ENCODE assay signal across 18 cellular contexts in the genomic region with DNA sequence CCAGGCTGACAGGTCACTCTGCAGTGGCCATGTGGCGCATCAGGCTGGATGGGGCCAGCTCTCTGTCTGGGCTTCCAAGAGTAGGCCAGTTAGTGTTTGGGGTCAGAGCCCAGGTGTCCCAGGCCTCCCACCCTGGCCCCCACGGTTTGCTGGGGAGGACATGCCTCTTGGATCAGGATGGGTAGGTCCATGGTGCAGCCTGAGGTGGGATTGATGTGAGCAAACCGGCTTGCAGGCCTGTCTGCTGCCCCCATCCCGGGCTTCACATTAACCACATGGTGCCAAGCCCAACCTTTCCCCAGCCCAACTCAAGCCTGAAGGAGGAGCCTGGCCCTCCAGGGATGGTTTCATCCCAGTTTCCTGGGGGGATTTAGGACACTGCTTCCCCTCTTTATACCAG. TPM values are rescaled to one million over a fixed set of nuclear protein-coding genes. Genes with fewer than 3 reads are reported as not detected.
DNase-seq lines count a peak whose midpoint lies in the region; ATAC-seq and TF ChIP-seq lines count a peak whose summit lies in the region.
"Had no signal": no experiment of that assay in that cellular context is flagged by ENCODE, and none has a peak within 500 bp of the region (broad histone marks: within the 10 kb centered on the region; RNA-seq: fewer than 3 reads in every experiment).

No MANE protein-coding gene starts in this region.

- H2AFZ ChIP-seq in mesenchymal stem cell (ENCODE audit: low read depth, low read length), result no peak overlapping the region

- no peak for TF ChIP-seq POLR2A in gastrocnemius medialis (IDR thresholded peaks at IDR 0.05)

- H3K4me1 ChIP-seq in mesenchymal stem cell (ENCODE audit: control insufficient read depth, insufficient read depth, low read depth, low read length) (peaks cover 16% of the 10 kb centered on the region), gastrocnemius medialis (peaks cover 17 to 39% of the 10 kb centered on the region in 2 donors)

- no peak overlapping the region for H3K9ac ChIP-seq in mesenchymal stem cell (ENCODE audit: low read length)

- H2BK12ac ChIP-seq in mesenchymal stem cell (ENCODE audit: low read length in 2 of 2), result no peak overlapping the region

- H2BK15ac ChIP-seq in mesenchymal stem cell (ENCODE audit: low read depth, poor library complexity, severe bottlenecking), result no peak overlapping the region

- H3K4me3 Mint-ChIP-seq in chondrocyte (ENCODE audit: unreplicated experiment), result no peak overlapping the region

- no peak overlapping the region for H4K8ac ChIP-seq in mesenchymal stem cell (ENCODE audit: low read length)

- TF ChIP-seq CTCF in chondrocyte (IDR thresholded peaks at IDR 0.05), result no peak
- no peak for TF ChIP-seq CTCF in gastrocnemius medialis (IDR thresholded peaks at IDR 0.05 in 4 of 5, conservative IDR thresholded peaks at IDR 0.05 in 1 of 5)

- no peak overlapping the region for H2BK5ac ChIP-seq in mesenchymal stem cell (ENCODE audit: low read depth, low read length, poor library complexity, severe bottlenecking)

- peaks cover 24% of the 10 kb centered on the region for H3K4me1 Mint-ChIP-seq in chondrocyte (ENCODE audit: low read depth)

- no peak overlapping the region for H3K27ac Mint-ChIP-seq in chondrocyte (ENCODE audit: unreplicated experiment)

- no peaks in the 10 kb centered on the region for H3K9me3 Mint-ChIP-seq in chondrocyte (ENCODE audit: low read depth)

- H3K79me1 ChIP-seq in mesenchymal stem cell (replicated peaks; ENCODE audit: low read length, poor library complexity, severe bottlenecking), result peaks cover 6% of the 10 kb centered on the region

- intact Hi-C loops in gastrocnemius medialis (cut with DNase I; ENCODE audit: low total_unique reads), result no loop called here

- no peak overlapping the region for H3K4me2 ChIP-seq in mesenchymal stem cell (ENCODE audit: low read length, poor library complexity, severe bottlenecking)

- no peaks in the 10 kb centered on the region for H3K36me3 Mint-ChIP-seq in chondrocyte (ENCODE audit: low read depth)

- DNase-seq in ELF-1 (ENCODE audit: low read depth, low spot score), result peak; percentile 67
- peak; percentile 63 for DNase-seq in chondrocyte (ENCODE audit: low spot score)
- DNase-seq in mesenchymal stem cell, result no peak
- DNase-seq in gastrocnemius medialis, result no peak
- DNase-seq in NCI-H2196 (lab: John Stamatoyannopoulos, UW; ENCODE audit: unreplicated experiment), result no peak
- DNase-seq in GDM1 (lab: John Stamatoyannopoulos, UW), result no peak
- DNase-seq: KG1, NCI-H1417 treated with DMSO at 0.1 percent for 48 hours, NCI-H1930, NCI-H446 treated with DMSO at 0.1 percent for 48 hours, OCI-M1 had no signal

- no peak overlapping the region for H3K27ac ChIP-seq in mesenchymal stem cell (ENCODE audit: low read length, poor library complexity, severe bottlenecking)
- H3K27ac ChIP-seq in gastrocnemius medialis, result peak overlapping the region; percentile 65 to 97 (median 96)
- H3K27ac ChIP-seq: C4-2B had no signal

- H3K4ac ChIP-seq in mesenchymal stem cell (ENCODE audit: low read depth in 1 of 2, low read length in 2 of 2), result no peak overlapping the region

- H3K18ac ChIP-seq in mesenchymal stem cell (ENCODE audit: low read depth in 1 of 2, low read length in 2 of 2), result no peak overlapping the region

- no peak overlapping the region for H3K4me3 ChIP-seq in mesenchymal stem cell (ENCODE audit: insufficient read depth in 1 of 2, low read depth in 1 of 2, low read length in 2 of 2)
- no peak overlapping the region for H3K4me3 ChIP-seq in gastrocnemius medialis

- H2BK120ac ChIP-seq in mesenchymal stem cell (ENCODE audit: low read depth, low read length), result no peak overlapping the region

- in situ Hi-C loops in gastrocnemius medialis (cut with MboI; ENCODE audit: low sequenced_read_pairs in 4 of 4), result loop anchor here in 2 of 4 donors (5.0 to 10.0 kb wide), 2 partner anchors 187 to 190 kb away; no protein-coding TSS in a partner anchor

- H3K36me3 ChIP-seq in mesenchymal stem cell (ENCODE audit: control insufficient read depth in 1 of 2, insufficient read depth in 2 of 2, low read depth in 1 of 2, low read length in 2 of 2), result peaks cover 0 to 2% of the 10 kb centered on the region in 2 experiments
- H3K36me3 ChIP-seq in gastrocnemius medialis, result no peaks in the 10 kb centered on the region

- no peak overlapping the region for H3K23ac ChIP-seq in mesenchymal stem cell (ENCODE audit: low read length in 2 of 2)

- H3K27me3 ChIP-seq in mesenchymal stem cell (ENCODE audit: control insufficient read depth in 1 of 2, insufficient read depth in 1 of 2, low read length in 2 of 2) (no peaks in the 10 kb centered on the region), gastrocnemius medialis (no peaks in the 10 kb centered on the region)

- 83% methylated on average over 4 of the region's 4 CpGs for WGBS in mesenchymal stem cell

- peak overlapping the region; percentile 65 for H4K91ac ChIP-seq in mesenchymal stem cell (ENCODE audit: low read length)

- H3K9me3 ChIP-seq in mesenchymal stem cell (ENCODE audit: control insufficient read depth, low read length), result no peaks in the 10 kb centered on the region
- no peaks in the 10 kb centered on the region for H3K9me3 ChIP-seq in gastrocnemius medialis

- H2AK5ac ChIP-seq in mesenchymal stem cell (ENCODE audit: low read length, severe bottlenecking), result no peak overlapping the region

- no peak overlapping the region for H3K14ac ChIP-seq in mesenchymal stem cell (ENCODE audit: low read length in 2 of 2)

- ATAC-seq in gastrocnemius medialis (no peak), HG02763 (IDR thresholded peaks at IDR 0.05; ENCODE audit: unreplicated experiment) (no peak)
- ATAC-seq in activated CD4-positive, CD25-positive, alpha-beta regulatory T cell treated with anti-CD3 and anti-CD28 coated beads, Interleukin-2, amount 50 U/mL, for 24 hours, result no peak

- no peaks in the 10 kb centered on the region for H3K27me3 Mint-ChIP-seq in chondrocyte (ENCODE audit: low read depth)

RNA-seq across cellular contexts. Expression of a gene that starts 39.2 kb away (rescaled TPM):
- total RNA-seq in chondrocyte (4.0 to 22.7 TPM (median 21.5 TPM) in 3 replicates), gastrocnemius medialis (100 to 1,000 TPM; 164 to 305 (median 227) TPM)
- 0.03 TPM for polyA plus RNA-seq in mesenchymal stem cell (2013, experiment 1 of 2)
- 0.03 TPM for polyA plus RNA-seq in mesenchymal stem cell (2013, experiment 2 of 2)
- total RNA-seq: Daoy, RPMI7951 had no signal

RNA-seq across cellular contexts. Expression of a gene that starts 48.9 kb away (rescaled TPM):
- 67.2 to 79.7 TPM (median 74.2 TPM) in 3 replicates for total RNA-seq in chondrocyte
- polyA plus RNA-seq in mesenchymal stem cell (2013, experiment 1 of 2), result 33.1 TPM
- polyA plus RNA-seq in mesenchymal stem cell (2013, experiment 2 of 2), result 34.7 TPM
- 10 to 100 TPM; 16.4 to 22.7 (median 18.0) TPM for total RNA-seq in gastrocnemius medialis

RNA-seq across cellular contexts. Expression of a gene that starts 53.2 kb away (rescaled TPM):
- total RNA-seq in chondrocyte (not detected in 3 replicates), gastrocnemius medialis (1 to 10 TPM in 1 of 4 donors, under 1 TPM in 2, not detected in 1; 0.13 to 4.2 (median 0.92) TPM)
- not detected for polyA plus RNA-seq in mesenchymal stem cell (2013, experiment 1 of 2)
- not detected for polyA plus RNA-seq in mesenchymal stem cell (2013, experiment 2 of 2)
- total RNA-seq: A673, Daoy, RPMI7951, SK-MEL-5 had no signal

Comparison
In these comparisons a context has a peak if more than half of its experiments do, and no peak if none do; other contexts are left out.
1. DNase-seq: peak in ELF-1 (single experiment) and chondrocyte (single experiment); none in mesenchymal stem cell (single experiment), gastrocnemius medialis (0 of 2), NCI-H2196 (single experiment) and GDM1 (single experiment).